Comparison of ENCODE assay signal across 13 cellular contexts in the genomic region with DNA sequence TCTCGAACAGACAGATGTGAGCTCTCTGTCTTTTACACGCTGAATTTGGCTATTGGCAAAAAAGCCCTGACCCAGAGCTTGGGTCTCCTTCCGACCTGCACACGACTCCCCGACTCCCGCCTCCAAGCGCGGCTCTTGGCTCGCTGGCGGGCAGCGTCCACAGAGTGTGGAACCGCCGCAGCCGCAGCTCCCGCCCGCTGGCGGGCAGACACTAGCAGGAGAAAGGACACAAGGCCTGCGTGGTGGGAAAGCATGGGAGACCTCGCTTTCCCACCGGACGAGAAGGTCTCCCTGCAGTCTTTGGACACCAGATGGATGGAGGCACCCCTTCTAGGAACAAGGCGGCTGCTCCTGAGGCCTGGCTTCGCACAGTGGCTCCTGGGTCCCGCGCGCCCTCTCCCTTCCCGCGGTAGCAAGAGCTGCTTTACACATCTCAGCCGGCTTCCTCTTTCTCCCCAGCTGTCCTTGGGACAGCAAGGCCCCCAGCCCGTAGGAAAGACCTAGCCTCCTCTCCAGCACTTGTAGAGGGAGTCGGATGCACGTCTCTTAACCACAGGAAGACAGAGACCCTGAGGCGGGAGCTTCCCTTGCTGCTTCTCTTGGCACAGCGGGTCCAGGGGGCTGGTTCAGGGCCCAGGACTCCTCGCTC.
A peak's percentile ranks its signal among the peaks of the same experiment; 100 is the strongest.
DNase-seq lines count a peak whose midpoint lies in the region; ATAC-seq and TF ChIP-seq lines count a peak whose summit lies in the region.
"Had no signal": no experiment of that assay in that cellular context is flagged by ENCODE, and none has a peak within 500 bp of the region (broad histone marks: within the 10 kb centered on the region; RNA-seq: fewer than 3 reads in every experiment).

No MANE protein-coding gene starts in this region.

- peaks cover 4% of the 10 kb centered on the region for H3K36me3 Mint-ChIP-seq in activated naive CD8-positive, alpha-beta T cell

- in situ Hi-C loops in ACHN (cut with HindIII; ENCODE audit: low pct_ligation_motif_present, low pct_unique_long_range_greater_than_20kb, low sequenced_read_pairs), result no loop called here

- intact Hi-C loops in lower lobe of right lung (cut with DNase I) (no loop called here), upper lobe of right lung (cut with DNase I) (no loop called here)

- H3K4me3 Mint-ChIP-seq in activated naive CD8-positive, alpha-beta T cell, result peak overlapping the region; percentile 78

- H3K4me1 ChIP-seq in lower lobe of right lung, result peaks cover 13% of the 10 kb centered on the region
- H3K4me1 ChIP-seq in upper lobe of right lung, result peaks cover 10% of the 10 kb centered on the region

- H3K9me3 Mint-ChIP-seq in activated naive CD8-positive, alpha-beta T cell (ENCODE audit: low read depth), result no peaks in the 10 kb centered on the region

- H3K9me3 ChIP-seq in lower lobe of right lung, result no peaks in the 10 kb centered on the region
- no peaks in the 10 kb centered on the region for H3K9me3 ChIP-seq in upper lobe of right lung

- no peak for TF ChIP-seq CTCF in lower lobe of right lung (IDR thresholded peaks at IDR 0.05)
- no peak for TF ChIP-seq CTCF in upper lobe of right lung (IDR thresholded peaks at IDR 0.05)

- H3K4me3 ChIP-seq in lower lobe of right lung, result peak overlapping the region; percentile 19
- H3K4me3 ChIP-seq in upper lobe of right lung, result no peak overlapping the region
- H3K4me3 ChIP-seq: SK-N-MC had no signal

- H3K4me1 Mint-ChIP-seq in activated naive CD8-positive, alpha-beta T cell (ENCODE audit: low read depth), result peaks cover 50% of the 10 kb centered on the region

- H3K36me3 ChIP-seq in lower lobe of right lung (no peaks in the 10 kb centered on the region), upper lobe of right lung (no peaks in the 10 kb centered on the region)

- no peak for ATAC-seq in lower lobe of right lung
- no peak for ATAC-seq in upper lobe of right lung
- no peak for ATAC-seq in HG03159 (IDR thresholded peaks at IDR 0.05; ENCODE audit: unreplicated experiment)
- no peak for ATAC-seq in GM18517 (IDR thresholded peaks at IDR 0.05; ENCODE audit: unreplicated experiment)

- DNase-seq in stimulated activated CD4-positive, alpha-beta T cell treated with anti-CD3 and anti-CD28 coated beads, Interleukin-12 subunit alpha, Interleukin-12 subunit beta, amount 100 ng/mL, for 4 hours, result peak; percentile 5
- DNase-seq in stimulated activated CD4-positive, alpha-beta T cell treated with anti-CD3 and anti-CD28 coated beads, Interleukin-4, amount 100 ng/mL, for 1 hour, result no peak
- DNase-seq in lower lobe of right lung (no peak), upper lobe of right lung (peak; percentile 65), ACHN (no peak)
- DNase-seq: anterior cingulate cortex, Calu3, HCEC 1CT, NCI-H446 had no signal

- peaks cover 83% of the 10 kb centered on the region for H3K27me3 ChIP-seq in lower lobe of right lung (ENCODE audit: low read depth)
- H3K27me3 ChIP-seq in upper lobe of right lung, result peaks cover 75% of the 10 kb centered on the region

- no peak overlapping the region for H3K27ac Mint-ChIP-seq in activated naive CD8-positive, alpha-beta T cell

- H3K27me3 Mint-ChIP-seq in activated naive CD8-positive, alpha-beta T cell, result peaks cover 63% of the 10 kb centered on the region

- H3K27ac ChIP-seq in lower lobe of right lung (no peak overlapping the region), upper lobe of right lung (no peak overlapping the region)
- H3K27ac ChIP-seq: SK-N-MC had no signal

Comparison
In these comparisons a context has a peak if more than half of its experiments do, and no peak if none do; other contexts are left out.
1. DNase-seq: peak in stimulated activated CD4-positive, alpha-beta T cell treated with anti-CD3 and anti-CD28 coated beads, Interleukin-12 subunit alpha, Interleukin-12 subunit beta, amount 100 ng/mL, for 4 hours (single experiment) and upper lobe of right lung (single experiment); none in stimulated activated CD4-positive, alpha-beta T cell treated with anti-CD3 and anti-CD28 coated beads, Interleukin-4, amount 100 ng/mL, for 1 hour (single experiment), lower lobe of right lung (single experiment) and ACHN (single experiment).